7 cellular contexts compared by ENCODE assay signal in the genomic region with DNA sequence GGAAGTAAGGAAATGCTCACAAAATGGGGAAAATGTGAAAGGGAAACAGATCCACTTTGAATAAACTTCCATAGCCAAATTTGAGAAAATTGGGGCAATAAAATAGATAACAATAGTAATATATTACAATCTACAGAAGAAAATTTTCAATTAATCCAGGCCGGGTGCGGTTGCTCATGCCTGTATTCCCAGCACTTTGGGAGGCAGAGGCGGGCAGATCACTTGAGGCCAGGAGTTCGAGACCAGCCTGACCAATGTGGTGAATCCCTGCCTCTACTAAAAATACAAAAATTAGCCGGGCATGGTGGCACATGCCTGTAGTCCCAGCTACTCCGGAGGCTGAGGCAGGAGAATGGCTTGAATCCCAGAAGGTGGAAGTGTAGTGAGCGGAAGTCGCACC.
A peak's percentile ranks its signal among the peaks of the same experiment; 100 is the strongest.
DNase-seq lines count a peak whose midpoint lies in the region; ATAC-seq, FAIRE-seq and TF ChIP-seq lines count a peak whose summit lies in the region.
"Not testable (repeated sequence)": the region's sequence is repeated elsewhere in the genome, so short reads cannot be mapped to it uniquely, and the experiment has no call there.

No MANE protein-coding gene starts in this region.

- H3K27me3 Mint-ChIP-seq in type B pancreatic cell: not testable (repeated sequence)

- H3K9ac ChIP-seq in kidney (ENCODE audit: low read length in 2 of 2): not testable (repeated sequence)

- TF ChIP-seq CTCF in dorsolateral prefrontal cortex (IDR thresholded peaks at IDR 0.05 in 54 of 56, conservative IDR thresholded peaks at IDR 0.05 in 2 of 56; ENCODE audit: low read depth in 1 of 56, partially characterized antibody in 56 of 56); kidney (IDR thresholded peaks at IDR 0.05; ENCODE audit: borderline replicate concordance, extremely low read depth, insufficient read depth); mucosa of descending colon (IDR thresholded peaks at IDR 0.05); prostate gland (IDR thresholded peaks at IDR 0.05); type B pancreatic cell (conservative IDR thresholded peaks at IDR 0.05): not testable (repeated sequence)

- H3K36me3 ChIP-seq in kidney (ENCODE audit: control insufficient read depth in 1 of 2, insufficient read depth in 2 of 2, low read length in 2 of 2); mucosa of descending colon (ENCODE audit: low read depth); prostate gland: not testable (repeated sequence)

- ATAC-seq in Right ventricle myocardium superior (ENCODE audit: poor library complexity); mucosa of descending colon: not testable (repeated sequence)

- H3K27ac Mint-ChIP-seq in type B pancreatic cell: not testable (repeated sequence)

- H3K9me3 Mint-ChIP-seq in type B pancreatic cell: not testable (repeated sequence)

- not testable (repeated sequence) for H3K4me1 Mint-ChIP-seq in type B pancreatic cell (ENCODE audit: unreplicated experiment)

- not testable (repeated sequence) for H3K4me3 Mint-ChIP-seq in type B pancreatic cell

- not testable (repeated sequence) for H3K4me1 ChIP-seq in kidney (ENCODE audit: control insufficient read depth in 1 of 2, insufficient read depth in 1 of 2, low read depth in 1 of 2, low read length in 2 of 2); mucosa of descending colon (ENCODE audit: low read depth); prostate gland (replicated peaks)

- H3K27ac ChIP-seq in dorsolateral prefrontal cortex; kidney (ENCODE audit: low read depth in 2 of 2, low read length in 2 of 2); prostate gland: not testable (repeated sequence)

- H3K9me3 ChIP-seq in kidney (ENCODE audit: control insufficient read depth in 1 of 2, low read length in 2 of 2); prostate gland: not testable (repeated sequence)
- peaks cover 15% of the 10 kb centered on the region for H3K9me3 ChIP-seq in mucosa of descending colon

- H3K36me3 Mint-ChIP-seq in type B pancreatic cell: not testable (repeated sequence)

- DNase-seq in activated naive CD4-positive, alpha-beta T cell treated with anti-CD3 and anti-CD28 coated beads, Interleukin-2, amount 50 U/mL, for 16 hours: peak; percentile 8
- DNase-seq in dorsolateral prefrontal cortex: peak in 7 of 10 donors; percentile 3 to 42 (median 21)
- peak; percentile 25 for DNase-seq in Right ventricle myocardium superior
- DNase-seq in kidney: peak; percentile 45
- peak in 2 of 3 donors; percentile 1 to 44 for DNase-seq in mucosa of descending colon
- peak; percentile 16 for DNase-seq in prostate gland (ENCODE audit: low spot score)
- peak; percentile 63 for DNase-seq in type B pancreatic cell (ENCODE audit: extremely low spot score, unreplicated experiment)

- H3K4me3 ChIP-seq in dorsolateral prefrontal cortex; kidney (ENCODE audit: low read length in 2 of 2); mucosa of descending colon; prostate gland: not testable (repeated sequence)

- TF ChIP-seq POLR2A in prostate gland (IDR thresholded peaks at IDR 0.05): not testable (repeated sequence)

- WGBS in prostate gland: 69% methylated on average over 8 of the region's 8 CpGs

- not testable (repeated sequence) for FAIRE-seq in kidney (lab: Jason Lieb, UNC)

- H3K27me3 ChIP-seq in dorsolateral prefrontal cortex; prostate gland (replicated peaks; ENCODE audit: insufficient read depth): not testable (repeated sequence)

- intact Hi-C loops in dorsolateral prefrontal cortex (cut with DNase I); Right ventricle myocardium superior (cut with DNase I); kidney (cut with DNase I); mucosa of descending colon (cut with DNase I, micrococcal nuclease); prostate gland (cut with DNase I): not testable (repeated sequence)

Comparison
In these comparisons a context has a peak if more than half of its experiments do, and no peak if none do; other contexts are left out.
1. DNase-seq: peak in every context shown above with its lines; median percentile 63 in type B pancreatic cell; 45 in kidney; 25 in Right ventricle myocardium superior; 22 in mucosa of descending colon; 21 in dorsolateral prefrontal cortex; 16 in prostate gland; 8 in activated naive CD4-positive, alpha-beta T cell treated with anti-CD3 and anti-CD28 coated beads, Interleukin-2, amount 50 U/mL, for 16 hours.